In genomic region chr11:10778217-10778970, GRCh38 we compare ENCODE assay signal across 8 cellular contexts. TPM values are rescaled to one million over a fixed set of nuclear protein-coding genes. Genes with fewer than 3 reads are reported as not detected.
DNase-seq lines count a peak whose midpoint lies in the region; ATAC-seq and TF ChIP-seq lines count a peak whose summit lies in the region.

No MANE protein-coding gene starts in this region.

- H3K9me3 ChIP-seq in GM23248 (ENCODE audit: low read depth): no peaks in the 10 kb centered on the region

- DNase-seq in GM23248 (peak; percentile 99), cardiac fibroblast (ENCODE audit: low read depth in 2 of 2) (peak; percentile 77 to 98), islet precursor cell (peak; percentile 96), stromal cell of bone marrow (ENCODE audit: low read depth) (peak; percentile 83), DMS114 treated with DMSO at 0.1 percent for 48 hours (lab: John Stamatoyannopoulos, UW; ENCODE audit: unreplicated experiment) (no peak), T-helper 2 cell (no peak), activated gamma-delta T cell (lab: John Stamatoyannopoulos, UW) (no peak)

- peaks cover 29% of the 10 kb centered on the region for H3K4me1 ChIP-seq in GM23248 (ENCODE audit: insufficient read depth)

- H3K27me3 ChIP-seq in GM23248 (replicated peaks; ENCODE audit: insufficient read depth): no peaks in the 10 kb centered on the region

- H3K4me2 ChIP-seq in GM23248 (ENCODE audit: unreplicated experiment): peak overlapping the region; percentile 56

- H3K36me3 ChIP-seq in GM23248 (ENCODE audit: low read depth): peaks cover 30% of the 10 kb centered on the region; the same call in 1 of the 2 replicates

- in situ Hi-C loops in GM23248 (cut with MboI): loop anchor here (25.0 kb wide), 2 partner anchors 384 to 1009 kb away; no protein-coding TSS in a partner anchor

- no peaks in the 10 kb centered on the region for H3K79me2 ChIP-seq in GM23248 (ENCODE audit: insufficient read depth)

- H3K9me2 ChIP-seq in GM23248 (ENCODE audit: insufficient read depth): no peaks in the 10 kb centered on the region

- H3F3A ChIP-seq in GM23248 (ENCODE audit: insufficient read depth): peaks cover 38% of the 10 kb centered on the region

- H3K9ac ChIP-seq in GM23248: peak overlapping the region; percentile 87

- WGBS in GM23248 (ENCODE audit: low coverage in 1 of 2, low lambda C conversion rate in 2 of 2, missing lambda C conversion rate in 2 of 2), 2 experiments: 1 to 2% methylated on average over 13 of the region's 13 CpGs

- H3K4me3 ChIP-seq in GM23248 (peak overlapping the region; percentile 53), cardiac fibroblast (replicated peaks in 1 of 2; ENCODE audit: low read depth in 2 of 2, low read length in 2 of 2) (peak overlapping the region in 1 of 2 donors; percentile 15)

- TF ChIP-seq CTCF in cardiac fibroblast (IDR thresholded peaks at IDR 0.05; ENCODE audit: low read depth, low read length): no peak

- no peaks in the 10 kb centered on the region for H4K20me1 ChIP-seq in GM23248 (ENCODE audit: insufficient read depth)

- no peak for ATAC-seq in HG03439 (IDR thresholded peaks at IDR 0.05; ENCODE audit: unreplicated experiment)

- peak overlapping the region; percentile 97 for H3K27ac ChIP-seq in GM23248

- peak overlapping the region; percentile 59 for H2AFZ ChIP-seq in GM23248

RNA-seq across cellular contexts. Expression of gene CTR9, which starts 27.3 kb away (rescaled TPM):
- total RNA-seq in GM23248 (2014; rRNA removed; shearing (Covaris generic)): 20.2 and 24.4 TPM in 2 replicates
- 29.9 and 32.3 TPM in 2 replicates for polyA plus RNA-seq in GM23248 (2016; fragmentation: Nextera tagmentation; extraction: Ambion mirVana)

RNA-seq across cellular contexts. Expression of gene EIF4G2, which starts 30.3 kb away (rescaled TPM):
- total RNA-seq in GM23248 (2014; rRNA removed; shearing (Covaris generic)): 673 and 744 TPM in 2 replicates
- 875 and 882 TPM in 2 replicates for polyA plus RNA-seq in GM23248 (2016; fragmentation: Nextera tagmentation; extraction: Ambion mirVana)

Comparison
In these comparisons a context has a peak if more than half of its experiments do, and no peak if none do; other contexts are left out.
1. DNase-seq: peak in GM23248 (single experiment), cardiac fibroblast (2 of 2), islet precursor cell (single experiment) and stromal cell of bone marrow (single experiment); none in DMS114 treated with DMSO at 0.1 percent for 48 hours (single experiment), T-helper 2 cell (0 of 5) and activated gamma-delta T cell (single experiment).